10 cellular contexts compared by ENCODE assay signal in genomic region chr20:38126146-38126912, GRCh38. TPM values are rescaled to one million over a fixed set of nuclear protein-coding genes. Genes with fewer than 3 reads are reported as not detected.
DNase-seq lines count a peak whose midpoint lies in the region; ATAC-seq, FAIRE-seq and TF ChIP-seq lines count a peak whose summit lies in the region.
"Had no signal": no experiment of that assay in that cellular context is flagged by ENCODE, and none has a peak within 500 bp of the region (broad histone marks: within the 10 kb centered on the region; RNA-seq: fewer than 3 reads in every experiment).

No MANE protein-coding gene starts in this region.

- no peak for TF ChIP-seq CTCF in HCT116 (IDR thresholded peaks at IDR 0.05 in 2 of 3, conservative IDR thresholded peaks at IDR 0.05 in 1 of 3; ENCODE audit: borderline replicate concordance in 1 of 3, insufficient read depth in 1 of 3, low read depth in 2 of 3, low read length in 2 of 3)
- TF ChIP-seq CTCF in cardiac fibroblast (IDR thresholded peaks at IDR 0.05; ENCODE audit: low read depth, low read length), result no peak
- TF ChIP-seq CTCF in kidney (IDR thresholded peaks at IDR 0.05; ENCODE audit: borderline replicate concordance, extremely low read depth, insufficient read depth), result no peak
- no peak for TF ChIP-seq CTCF in gastrocnemius medialis (IDR thresholded peaks at IDR 0.05 in 4 of 5, conservative IDR thresholded peaks at IDR 0.05 in 1 of 5)

- in situ Hi-C loops in gastrocnemius medialis (cut with MboI; ENCODE audit: low sequenced_read_pairs in 4 of 4), result no loop called here

- FAIRE-seq in kidney (lab: Jason Lieb, UNC), result no peak

- intact Hi-C loops in HCT116 (cut with micrococcal nuclease) (no loop called here), kidney (cut with DNase I) (no loop called here), gastrocnemius medialis (cut with DNase I; ENCODE audit: low total_unique reads) (no loop called here)

- H3K4me3 ChIP-seq in HCT116 (replicated peaks in 1 of 2; ENCODE audit: low read depth in 1 of 2, low read length in 2 of 2) (peak overlapping the region in 1 of 2 experiments; percentile 2; a peak in 1 of 4 replicates), cardiac fibroblast (replicated peaks in 1 of 2; ENCODE audit: low read depth in 2 of 2, low read length in 2 of 2) (no peak overlapping the region), kidney (ENCODE audit: low read length in 2 of 2) (no peak overlapping the region), gastrocnemius medialis (no peak overlapping the region)
- H3K4me3 ChIP-seq: neural progenitor cell had no signal

- H3K27me3 ChIP-seq in HCT116 (ENCODE audit: insufficient read depth, low read length) (no peaks in the 10 kb centered on the region), gastrocnemius medialis (no peaks in the 10 kb centered on the region)
- H3K27me3 ChIP-seq: neural progenitor cell had no signal

- no peak overlapping the region for H2AFZ ChIP-seq in HCT116 (ENCODE audit: low read depth, low read length, poor library complexity, severe bottlenecking)
- H2AFZ ChIP-seq: neural progenitor cell had no signal

- H4K20me1 ChIP-seq in HCT116 (ENCODE audit: insufficient read depth), result no peaks in the 10 kb centered on the region

- H3K9me2 ChIP-seq in HCT116 (ENCODE audit: insufficient read depth), result no peaks in the 10 kb centered on the region

- peak overlapping the region; percentile 71 for H3K4me2 ChIP-seq in HCT116 (ENCODE audit: low read length)
- H3K4me2 ChIP-seq: KMS-11, neural progenitor cell had no signal

- peak overlapping the region; percentile 16; the same call in 1 of the 2 replicates for H3K9ac ChIP-seq in HCT116 (ENCODE audit: low read length)
- no peak overlapping the region for H3K9ac ChIP-seq in kidney (ENCODE audit: low read length in 2 of 2)
- H3K9ac ChIP-seq: KMS-11, neural progenitor cell had no signal

- H3K9me3 ChIP-seq in HCT116 (ENCODE audit: control insufficient read depth in 1 of 2, insufficient read depth in 1 of 2, low read depth in 1 of 2, low read length in 2 of 2) (no peaks in the 10 kb centered on the region), kidney (ENCODE audit: control insufficient read depth in 1 of 2, low read length in 2 of 2) (no peaks in the 10 kb centered on the region), gastrocnemius medialis (no peaks in the 10 kb centered on the region)

- POLR2A ChIA-PET in HCT116 (lab: Charles Lee), result no interaction called here

- no peak for TF ChIP-seq RAD21 in HCT116 (IDR thresholded peaks at IDR 0.05; ENCODE audit: low read depth)

- CTCF ChIA-PET in HCT116 (lab: Charles Lee), result interaction anchor here (0.8 to 1.3 kb wide), 4 partner anchors 13 to 117 kb away, joined by 3 to 4 read pairs (median 4); no protein-coding TSS in a partner anchor

- H3K79me2 ChIP-seq in HCT116 (ENCODE audit: insufficient read depth, low read length), result no peaks in the 10 kb centered on the region

- DNase-seq in HCT116 (ENCODE audit: low read depth, low spot score) (no peak), cardiac fibroblast (ENCODE audit: low read depth in 2 of 2) (peak; percentile 31 to 34), kidney (peak; percentile 82), gastrocnemius medialis (no peak), SKM-1 (lab: John Stamatoyannopoulos, UW; ENCODE audit: unreplicated experiment) (no peak), SHP77 (lab: John Stamatoyannopoulos, UW) (no peak)

- H3K36me3 ChIP-seq in HCT116 (ENCODE audit: control insufficient read depth in 1 of 2, insufficient read depth in 2 of 2, low read length in 2 of 2) (no peaks in the 10 kb centered on the region), kidney (ENCODE audit: control insufficient read depth in 1 of 2, insufficient read depth in 2 of 2, low read length in 2 of 2) (no peaks in the 10 kb centered on the region), gastrocnemius medialis (peaks cover 0 to 4% of the 10 kb centered on the region in 2 donors)
- H3K36me3 ChIP-seq: neural progenitor cell had no signal

- H3K27ac ChIP-seq in HCT116 (ENCODE audit: low read depth, low read length), result peak overlapping the region; percentile 44
- peak overlapping the region; percentile 25 to 47 for H3K27ac ChIP-seq in kidney (ENCODE audit: low read depth in 2 of 2, low read length in 2 of 2)
- peak overlapping the region; percentile 59 to 82 (median 74) for H3K27ac ChIP-seq in gastrocnemius medialis
- H3K27ac ChIP-seq: KMS-11, neural progenitor cell had no signal

- BruUV-seq in HCT116 (replicated peaks; lab: Mats Ljungman, UMichigan), result no TSS peak

- H3K4me1 ChIP-seq in HCT116 (ENCODE audit: control insufficient read depth in 1 of 2, insufficient read depth in 2 of 2, low read length in 2 of 2), result peaks cover 27 to 35% of the 10 kb centered on the region in 2 experiments
- peaks cover 10 to 13% of the 10 kb centered on the region in 2 donors for H3K4me1 ChIP-seq in kidney (ENCODE audit: control insufficient read depth in 1 of 2, insufficient read depth in 1 of 2, low read depth in 1 of 2, low read length in 2 of 2)
- peaks cover 14 to 28% of the 10 kb centered on the region in 2 donors for H3K4me1 ChIP-seq in gastrocnemius medialis
- H3K4me1 ChIP-seq: neural progenitor cell had no signal

- RAD21 ChIA-PET in HCT116 (lab: Charles Lee; ENCODE audit: low non-redundant PET in 1 of 2, low total read pairs in 2 of 2, uncharacterized antibody in 2 of 2, unreplicated experiment in 2 of 2), result no interaction called here

- no peak for TF ChIP-seq POLR2A in HCT116 (IDR thresholded peaks at IDR 0.05; ENCODE audit: borderline replicate concordance, extremely low read depth, insufficient read depth, insufficient read length)
- TF ChIP-seq POLR2A in gastrocnemius medialis (IDR thresholded peaks at IDR 0.05), result no peak

- ATAC-seq in HCT116 (peak; percentile 41), gastrocnemius medialis (no peak), GM19455 (IDR thresholded peaks at IDR 0.05; ENCODE audit: unreplicated experiment) (no peak), GM18861 (IDR thresholded peaks at IDR 0.05; ENCODE audit: unreplicated experiment) (no peak)

TF ChIP-seq in HCT116, 20 proteins besides CTCF, POLR2A, EP300 and RAD21:
- TF ChIP-seq MAX (IDR thresholded peaks at IDR 0.05) (peak; percentile 7; the same call in 1 of the 2 replicates), ZBTB33 (IDR thresholded peaks at IDR 0.05; ENCODE audit: extremely low read depth, insufficient replicate concordance, low read length) (no peak), CBX3 (IDR thresholded peaks at IDR 0.05; ENCODE audit: low read depth) (0 out of 2 replicates have a peak, but pooled peaks have one; percentile 9), EZH2phosphoT487 (IDR thresholded peaks at IDR 0.05; ENCODE audit: borderline replicate concordance) (no peak)
TF ChIP-seq in HCT116: peak in this region for 2.

RNA-seq across cellular contexts. Expression of gene TGM2, which starts 38.7 kb away (rescaled TPM):
- total RNA-seq in HCT116 (2021; ENCODE audit: unreplicated experiment) (6.1 TPM), kidney (611 TPM), gastrocnemius medialis (100 to 1,000 TPM in 1 of 4 donors, 10 to 100 TPM in 3; 12.8 to 152 (median 58.4) TPM)
- 8.2 and 9.5 TPM in 2 replicates for polyA plus RNA-seq in HCT116 (2012)
- polyA plus RNA-seq in kidney (ENCODE audit: insufficient read depth, low read depth, low replicate concordance), result 44.6 TPM

Comparison
In these comparisons a context has a peak if more than half of its experiments do, and no peak if none do; other contexts are left out.
1. DNase-seq: peak in cardiac fibroblast (2 of 2) and kidney (single experiment); none in HCT116 (single experiment), gastrocnemius medialis (0 of 2), SKM-1 (single experiment) and SHP77 (0 of 2).
2. Peak in every context shown above with its lines, with median percentiles within 50 percentile points of each other: H3K27ac ChIP-seq.